In the genomic region with DNA sequence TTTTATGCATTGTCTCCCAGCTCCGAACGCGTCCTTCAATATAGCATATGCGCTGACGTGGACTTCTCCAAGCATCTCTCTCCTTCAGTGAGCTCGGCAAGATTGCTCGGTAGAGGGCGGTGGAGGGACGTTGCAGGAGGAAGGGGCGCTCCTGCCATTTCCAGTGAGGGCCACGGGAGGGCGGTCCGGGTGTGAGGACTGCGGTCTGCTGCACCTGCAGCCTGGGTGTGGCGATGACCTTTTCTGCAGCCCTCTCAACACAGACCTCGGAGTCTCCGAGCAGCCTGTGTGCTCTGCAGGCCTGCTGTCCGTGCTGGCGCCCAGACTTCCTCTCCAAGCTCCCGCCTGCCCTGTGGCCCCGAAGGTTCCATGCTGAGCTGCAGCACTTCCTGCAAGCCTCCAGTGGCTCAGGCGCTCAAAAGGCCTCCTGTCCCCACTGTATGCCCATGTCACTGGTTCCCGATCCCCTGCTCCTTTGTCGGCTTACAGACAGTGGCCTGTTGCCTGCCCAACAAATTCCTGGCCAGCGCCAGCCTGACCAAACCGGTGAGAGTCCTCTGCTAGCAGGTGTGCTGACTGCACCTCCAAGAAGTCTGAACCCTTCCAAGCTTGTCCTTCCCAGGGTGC, we compare ENCODE assay signal across 8 cellular contexts. TPM values are rescaled to one million over a fixed set of nuclear protein-coding genes. Genes with fewer than 3 reads are reported as not detected.
DNase-seq lines count a peak whose midpoint lies in the region; ATAC-seq lines count a peak whose summit lies in the region.

No MANE protein-coding gene starts in this region.

- DNase-seq in AG08396 (ENCODE audit: low spot score) (peak; percentile 88), NCI-H460 (ENCODE audit: extremely low read depth, low read depth) (peak; percentile 85), cerebellar cortex (ENCODE audit: low spot score) (peak; percentile 92), left colon (peak; percentile 93 to 99)
- DNase-seq in activated CD4-positive, alpha-beta T cell treated with anti-CD3 and anti-CD28 coated beads for 24 hours (ENCODE audit: low read depth in 2 of 2) = peak; percentile 92 to 94
- DNase-seq in stimulated activated CD4-positive, alpha-beta T cell treated with anti-CD3 and anti-CD28 coated beads, Interleukin-2, amount 100 ng/mL, for 4 hours (ENCODE audit: low read depth) = peak; percentile 88

- peak; percentile 82 for ATAC-seq in GM19023 (IDR thresholded peaks at IDR 0.05; ENCODE audit: unreplicated experiment)
- ATAC-seq in HG03159 (IDR thresholded peaks at IDR 0.05; ENCODE audit: unreplicated experiment) = peak; percentile 95
- peak; percentile 95 for ATAC-seq in left colon

- intact Hi-C loops in left colon (cut with DNase I, micrococcal nuclease) = loop anchor here (5.0 to 10.0 kb wide), 2 partner anchors 66 to 138 kb away; no protein-coding TSS in a partner anchor

RNA-seq across cellular contexts. Expression of a gene that starts 8.9 kb away (rescaled TPM):
- total RNA-seq in NCI-H460 (2014; rRNA removed; shearing (Covaris generic)) = not detected in 2 replicates
- not detected in 2 replicates for polyA plus RNA-seq in NCI-H460 (2014; cell fraction: nucleus; rRNA removed)
- total RNA-seq in left colon = not detected

RNA-seq across cellular contexts. Expression of a gene that starts 24.1 kb away (rescaled TPM):
- not detected in 2 replicates for total RNA-seq in NCI-H460 (2014; rRNA removed; shearing (Covaris generic))
- not detected in 2 replicates for polyA plus RNA-seq in NCI-H460 (2014; cell fraction: nucleus; rRNA removed)
- total RNA-seq in left colon = 1 to 10 TPM in 1 of 2 donors, under 1 TPM in 1; 0.53 to 1.0 TPM

Comparison
In these comparisons a context has a peak if more than half of its experiments do, and no peak if none do; other contexts are left out.
1. Peak in every context shown above with its lines: DNase-seq and ATAC-seq.